In genomic region chr3:132660745-132661067, GRCh38 we compare ENCODE assay signal across 8 cellular contexts. TPM values are rescaled to one million over a fixed set of nuclear protein-coding genes. Genes with fewer than 3 reads are reported as not detected.
A peak's percentile ranks its signal among the peaks of the same experiment; 100 is the strongest.
DNase-seq lines count a peak whose midpoint lies in the region; ATAC-seq and TF ChIP-seq lines count a peak whose summit lies in the region.

No MANE protein-coding gene starts in this region.

- H3K9me3 ChIP-seq in ES-I3 (ENCODE audit: control insufficient read depth, insufficient read depth, low read length), result no peaks in the 10 kb centered on the region

- TF ChIP-seq CTCF in nephron (IDR thresholded peaks at IDR 0.05; ENCODE audit: unreplicated experiment in 3 of 3), result no peak

- H3K36me3 ChIP-seq in ES-I3 (ENCODE audit: insufficient read depth, low read length), result no peaks in the 10 kb centered on the region

- H3K9ac ChIP-seq in ES-I3 (ENCODE audit: low read depth, low read length), result peak overlapping the region; percentile 97

- DNase-seq in HCEC 1CT (peak; percentile 17), RKO (ENCODE audit: low spot score) (peak; percentile 66), NCI-H526 (lab: John Stamatoyannopoulos, UW) (no peak), foreskin melanocyte (no peak)

- no peaks in the 10 kb centered on the region for H3K4me1 ChIP-seq in ES-I3 (ENCODE audit: insufficient read depth, low read length)

- no peaks in the 10 kb centered on the region for H3K9me3 Mint-ChIP-seq in nephron

- peaks cover 3% of the 10 kb centered on the region for H3K36me3 Mint-ChIP-seq in nephron (ENCODE audit: low read depth)

- peaks cover 36% of the 10 kb centered on the region for H3K4me1 Mint-ChIP-seq in nephron

- H3K27me3 Mint-ChIP-seq in nephron (ENCODE audit: low read depth), result no peaks in the 10 kb centered on the region

- peak; percentile 54 for ATAC-seq in esophagus mucosa
- ATAC-seq in HG03354 (IDR thresholded peaks at IDR 0.05; ENCODE audit: poor library complexity, severe bottlenecking, unreplicated experiment), result no peak

- H3K27ac Mint-ChIP-seq in nephron, result peak overlapping the region; percentile 98 to 99 (median 98)

- peak overlapping the region; percentile 97 to 99 (median 98) for H3K4me3 Mint-ChIP-seq in nephron

RNA-seq across cellular contexts. Expression of gene UBA5, which starts 0.6 kb away (rescaled TPM):
- 17.2 TPM for total RNA-seq in esophagus mucosa

RNA-seq across cellular contexts. Expression of gene ACAD11, which starts 1.1 kb away (rescaled TPM):
- total RNA-seq in esophagus mucosa, result 8.1 TPM

Comparison
In these comparisons a context has a peak if more than half of its experiments do, and no peak if none do; other contexts are left out.
1. DNase-seq: peak in HCEC 1CT (single experiment) and RKO (single experiment); none in NCI-H526 (0 of 2) and foreskin melanocyte (single experiment).